Comparison of ENCODE assay signal across 8 cellular contexts in the genomic region with DNA sequence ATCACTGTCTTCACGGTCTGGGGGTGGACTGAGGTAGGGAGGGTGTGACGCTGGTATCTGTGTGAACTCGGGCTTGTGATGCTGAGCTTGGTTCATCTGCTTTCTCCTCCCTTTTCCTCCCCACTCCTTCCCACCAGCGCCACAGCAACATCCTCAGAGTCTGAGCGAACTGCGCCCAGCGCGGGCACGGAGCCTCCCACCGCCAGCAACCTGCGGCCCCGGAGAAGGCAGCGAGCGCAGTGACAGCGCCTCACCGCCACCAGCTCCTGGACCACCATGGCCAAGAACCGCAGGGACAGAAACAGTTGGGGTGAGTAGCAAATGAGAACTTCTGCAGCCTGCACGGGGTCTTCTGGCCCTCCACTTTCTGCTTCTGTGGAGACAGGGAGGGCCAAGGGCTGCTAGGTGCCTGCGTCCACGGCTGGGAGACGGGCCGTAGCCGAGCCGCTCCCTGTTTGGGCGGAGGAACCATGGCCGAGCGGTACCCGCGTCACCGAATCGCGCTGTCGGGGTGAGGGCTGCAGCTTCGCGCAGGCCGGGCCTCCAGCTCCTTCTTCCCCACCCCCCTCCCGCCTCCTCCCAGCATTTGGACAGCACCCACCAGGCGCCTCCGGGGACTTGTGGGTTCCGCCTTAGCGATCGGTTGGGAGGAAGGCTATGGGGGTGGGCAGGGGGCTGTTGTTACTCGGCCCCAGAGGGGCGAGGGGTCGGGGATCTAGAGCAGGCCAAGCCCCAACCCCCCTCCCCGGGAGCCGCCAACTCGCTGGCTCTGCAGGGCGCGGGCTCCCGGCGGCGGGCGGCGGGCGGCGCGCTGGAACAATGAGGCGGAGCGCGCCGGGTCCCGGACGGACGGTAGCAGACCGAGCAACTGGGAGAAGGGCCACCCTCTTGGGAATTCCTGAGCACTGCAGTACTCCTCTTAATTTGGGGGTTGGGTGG. TPM values are rescaled to one million over a fixed set of nuclear protein-coding genes. Genes with fewer than 3 reads are reported as not detected.
DNase-seq lines count a peak whose midpoint lies in the region; ATAC-seq and TF ChIP-seq lines count a peak whose summit lies in the region.

A gene (plus strand): TSS at position 156 of the 939 bp plus-strand sequence. CDS start 121 bp downstream, at position 277.

- H3K36me3 ChIP-seq in A673 (ENCODE audit: insufficient read depth, low read length, poor library complexity, severe bottlenecking) = no peaks in the 10 kb centered on the region
- H3K36me3 ChIP-seq in iPS DF 6.9 (ENCODE audit: control insufficient read depth, insufficient read depth, low read length) = no peaks in the 10 kb centered on the region

- DNase-seq in A673 (ENCODE audit: low spot score) (peak; percentile 87), NCI-H146 (lab: John Stamatoyannopoulos, UW) (peak; percentile 81), T-helper 9 cell (peak; percentile 17), MCF 10A (ENCODE audit: unreplicated experiment) (peak; percentile 77), iPS DF 6.9 (ENCODE audit: low read depth, low spot score) (peak; percentile 47), renal cortical epithelial cell (ENCODE audit: low read depth) (peak; percentile 27)

- TF ChIP-seq CTCF in A673 (conservative IDR thresholded peaks at IDR 0.05; ENCODE audit: low read depth, low read length) (peak; percentile 14; the same call in 1 of the 2 replicates), MCF 10A (IDR thresholded peaks at IDR 0.05; ENCODE audit: unreplicated experiment) (no peak)

- no peaks in the 10 kb centered on the region for H3K9me3 Mint-ChIP-seq in MCF 10A (ENCODE audit: unreplicated experiment)

- peak within 1 kb of the TSS; percentile 93 for H3K27ac Mint-ChIP-seq in MCF 10A (ENCODE audit: low read depth, unreplicated experiment)

- POLR2A ChIA-PET in A673 (lab: Charles Lee; ENCODE audit: low non-redundant PET) (interaction anchor here (0.5 to 0.6 kb wide), 3 partner anchors 305 to 1062 kb away, joined by 3 read pairs; no protein-coding TSS in a partner anchor), MCF 10A (lab: Yijun Ruan, JAX) (interaction anchor here (0.5 to 3.6 kb wide), 33 partner anchors 9 to 1785 kb away, joined by 3 to 57 read pairs (median 5); a partner anchor contains a TSS)

- peaks cover 6% of the 10 kb centered on the region for H3K36me3 Mint-ChIP-seq in MCF 10A (ENCODE audit: insufficient read depth, unreplicated experiment)

- H3K4me3 ChIP-seq in A673 (ENCODE audit: low read depth, low read length, poor library complexity, severe bottlenecking) = peak within 1 kb of the TSS; percentile 86
- peak within 1 kb of the TSS; percentile 69; the same call in 1 of the 2 replicates for H3K4me3 ChIP-seq in iPS DF 6.9 (ENCODE audit: low read length)

- CTCF ChIA-PET in A673 (lab: Charles Lee) = interaction anchor here (0.5 to 1.4 kb wide), 5 partner anchors 10 to 707 kb away, joined by 3 to 7 read pairs (median 4); no protein-coding TSS in a partner anchor
- CTCF ChIA-PET in MCF 10A (lab: Yijun Ruan, JAX) = interaction anchor here (0.6 to 3.3 kb wide), 17 partner anchors 12 to 938 kb away, joined by 3 to 20 read pairs (median 3); no protein-coding TSS in a partner anchor

- H3K9me3 ChIP-seq in A673 (ENCODE audit: low read depth, low read length, poor library complexity, severe bottlenecking) (no peaks in the 10 kb centered on the region), iPS DF 6.9 (ENCODE audit: control insufficient read depth, insufficient read depth, low read length) (no peaks in the 10 kb centered on the region)

- H3K4me1 ChIP-seq in A673 (ENCODE audit: insufficient read depth, low read length, poor library complexity, severe bottlenecking) (peaks cover 10% of the 10 kb centered on the region), iPS DF 6.9 (ENCODE audit: control insufficient read depth, insufficient read depth, low read length) (no peaks in the 10 kb centered on the region)

- H3K27ac ChIP-seq in A673 (ENCODE audit: low read depth, low read length, poor library complexity, severe bottlenecking) = peak within 1 kb of the TSS; percentile 80
- H3K27ac ChIP-seq in iPS DF 6.9 (ENCODE audit: low read length) = no peak within 1 kb of the TSS

- peak within 1 kb of the TSS; percentile 88 for H3K4me3 Mint-ChIP-seq in MCF 10A (ENCODE audit: unreplicated experiment)

- no CpG with 5 or more reads among the region's 66 CpGs for WGBS in iPS DF 6.9 (ENCODE audit: insufficient coverage, insufficient read length)

- H3K27me3 ChIP-seq in A673 (replicated peaks; ENCODE audit: insufficient read depth, low read depth, low read length, poor library complexity) = no peaks in the 10 kb centered on the region
- H3K27me3 ChIP-seq in iPS DF 6.9 (ENCODE audit: control insufficient read depth, insufficient read depth, low read length) = no peaks in the 10 kb centered on the region

- intact Hi-C loops in A673 (cut with micrococcal nuclease; ENCODE audit: unreplicated experiment) = no loop called here
- intact Hi-C loops in MCF 10A (cut with micrococcal nuclease) = no loop called here

- H3K4me1 Mint-ChIP-seq in MCF 10A (ENCODE audit: insufficient read depth, unreplicated experiment) = peaks cover 10% of the 10 kb centered on the region

- BruUV-seq in A673 (replicated peaks; lab: Mats Ljungman, UMichigan) (TSS peak; percentile 63), MCF 10A (replicated peaks; lab: Mats Ljungman, UMichigan) (TSS peak; percentile 57)

- H3K27me3 Mint-ChIP-seq in MCF 10A (ENCODE audit: insufficient read depth, unreplicated experiment) = no peaks in the 10 kb centered on the region

- ATAC-seq in GM19023 (IDR thresholded peaks at IDR 0.05; ENCODE audit: unreplicated experiment) = peak; percentile 48
- no peak for ATAC-seq in HG03108 (IDR thresholded peaks at IDR 0.05; ENCODE audit: unreplicated experiment)

RNA-seq across cellular contexts. Expression of the gene that starts here (rescaled TPM):
- total RNA-seq in A673 (2021) (9.8 and 11.4 TPM in 2 replicates), MCF 10A (2022) (3.2 and 3.3 TPM in 2 replicates), renal cortical epithelial cell (3.7 and 10.8 TPM in 2 replicates)

Comparison
In these comparisons a context has a peak if more than half of its experiments do, and no peak if none do; other contexts are left out.
1. DNase-seq: peak in every context shown above with its lines; median percentile 87 in A673; 81 in NCI-H146; 77 in MCF 10A; 47 in iPS DF 6.9; 27 in renal cortical epithelial cell; 17 in T-helper 9 cell.